12 cellular contexts compared by ENCODE assay signal in the genomic region with DNA sequence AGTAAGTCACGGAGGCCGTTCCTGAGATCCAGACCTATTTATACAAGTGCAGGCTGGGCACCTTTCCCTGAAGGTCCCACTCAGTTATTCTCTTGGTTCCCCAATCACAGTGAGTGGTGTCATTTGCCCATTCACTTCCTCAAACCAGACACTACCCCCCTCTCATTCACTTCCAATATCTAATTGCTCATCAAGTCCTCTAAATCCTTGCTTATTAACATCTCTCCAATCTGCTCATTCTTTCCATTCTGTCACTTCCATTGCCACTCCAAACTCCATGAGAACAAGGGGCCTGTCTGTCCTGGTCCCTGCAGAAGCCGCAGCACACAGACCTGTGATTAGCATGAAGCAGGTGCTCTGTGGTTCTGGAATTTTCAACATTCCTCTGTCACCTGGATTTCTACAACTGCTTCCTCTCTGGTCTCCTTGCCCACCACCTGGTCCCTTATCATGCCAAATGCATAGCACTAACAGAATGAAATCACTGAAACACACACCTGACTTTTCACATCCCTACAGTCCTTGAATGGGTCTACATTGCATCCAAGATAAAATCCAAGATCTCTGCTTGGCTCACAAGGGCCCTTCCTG. TPM values are rescaled to one million over a fixed set of nuclear protein-coding genes. Genes with fewer than 3 reads are reported as not detected.
DNase-seq lines count a peak whose midpoint lies in the region; ATAC-seq, FAIRE-seq and TF ChIP-seq lines count a peak whose summit lies in the region.
"Had no signal": no experiment of that assay in that cellular context is flagged by ENCODE, and none has a peak within 500 bp of the region (broad histone marks: within the 10 kb centered on the region; RNA-seq: fewer than 3 reads in every experiment).

No MANE protein-coding gene starts in this region.

- no peaks in the 10 kb centered on the region for H3K36me3 Mint-ChIP-seq in H9 (ENCODE audit: insufficient read depth in 1 of 3, low read depth in 3 of 3)
- H3K36me3 Mint-ChIP-seq in activated T-helper 2 cell treated with anti-CD3 and anti-CD28 coated beads, Interferon-gamma antibody, Interleukin-2, Interleukin-4, amounts not matched to agents 10 μg/mL and 5 μg/mL and 100 μg/mL, durations not matched to agents 14 hours and 24 hours and 36 hours (ENCODE audit: low read depth), result peaks cover 42% of the 10 kb centered on the region

- H3K9me3 ChIP-seq in H9 (ENCODE audit: control insufficient read depth, low read depth, low read length) (no peaks in the 10 kb centered on the region), right lobe of liver (no peaks in the 10 kb centered on the region), gastrocnemius medialis (no peaks in the 10 kb centered on the region)
- H3K9me3 ChIP-seq: Caco-2 had no signal

- H2AFZ ChIP-seq in H9 (ENCODE audit: low read length), result no peak overlapping the region

- H3K4me3 ChIP-seq in right lobe of liver, result no peak overlapping the region
- H3K4me3 ChIP-seq in gastrocnemius medialis, result no peak overlapping the region

- no peaks in the 10 kb centered on the region; the same call in 1 of the 2 replicates for H3K27me3 Mint-ChIP-seq in H9 (ENCODE audit: low read depth)
- no peaks in the 10 kb centered on the region for H3K27me3 Mint-ChIP-seq in activated T-helper 2 cell treated with anti-CD3 and anti-CD28 coated beads, Interferon-gamma antibody, Interleukin-2, Interleukin-4, amounts not matched to agents 10 μg/mL and 5 μg/mL and 100 μg/mL, durations not matched to agents 14 hours and 24 hours and 36 hours (ENCODE audit: low read depth)

- peaks cover 7 to 13% of the 10 kb centered on the region in 2 experiments for H3K4me1 Mint-ChIP-seq in H9
- peaks cover 54% of the 10 kb centered on the region for H3K4me1 Mint-ChIP-seq in activated T-helper 2 cell treated with anti-CD3 and anti-CD28 coated beads, Interferon-gamma antibody, Interleukin-2, Interleukin-4, amounts not matched to agents 10 μg/mL and 5 μg/mL and 100 μg/mL, durations not matched to agents 14 hours and 24 hours and 36 hours (ENCODE audit: low read depth)

- no peak overlapping the region for H3K4ac ChIP-seq in H9 (ENCODE audit: low read depth, low read length)

- ATAC-seq in right lobe of liver, result peak; percentile 32 to 40 (median 33)
- no peak for ATAC-seq in gastrocnemius medialis

- DNase-seq in CD1c-positive myeloid dendritic cell (ENCODE audit: extremely low spot score), result peak; percentile 81
- peak; percentile 43 for DNase-seq in H9
- no peak for DNase-seq in activated T-helper 2 cell treated with anti-CD3 and anti-CD28 coated beads, Interferon-gamma antibody, Interleukin-2, Interleukin-4, amounts not matched to agents 10 μg/mL and 5 μg/mL and 100 μg/mL, durations not matched to agents 14 hours and 24 hours and 36 hours (ENCODE audit: low spot score)
- no peak for DNase-seq in right lobe of liver
- DNase-seq in AG08396 (ENCODE audit: low spot score), result no peak
- no peak for DNase-seq in frontal cortex (ENCODE audit: low spot score in 2 of 2)
- no peak for DNase-seq in gastrocnemius medialis
- DNase-seq: Caco-2, HCEC 1CT, NCI-H187, SHP77 treated with DMSO at 0.1 percent for 48 hours had no signal

- H3K27ac ChIP-seq in H9 (ENCODE audit: insufficient read length, low read depth, low read length), result no peak overlapping the region
- H3K27ac ChIP-seq in right lobe of liver, result no peak overlapping the region
- H3K27ac ChIP-seq in gastrocnemius medialis, result no peak overlapping the region
- H3K27ac ChIP-seq: VCaP had no signal

- H3K79me2 ChIP-seq in H9 (ENCODE audit: insufficient read depth, low read length), result no peaks in the 10 kb centered on the region

- no peak overlapping the region for H4K5ac ChIP-seq in H9 (ENCODE audit: insufficient read length, low read depth, low read length)

- no peak overlapping the region for H4K8ac ChIP-seq in H9 (replicated peaks; ENCODE audit: insufficient read length, low read depth, low read length)

- in situ Hi-C loops in gastrocnemius medialis (cut with MboI; ENCODE audit: low sequenced_read_pairs in 4 of 4), result no loop called here

- no peak overlapping the region for H3K27ac Mint-ChIP-seq in H9
- peak overlapping the region; percentile 92 for H3K27ac Mint-ChIP-seq in activated T-helper 2 cell treated with anti-CD3 and anti-CD28 coated beads, Interferon-gamma antibody, Interleukin-2, Interleukin-4, amounts not matched to agents 10 μg/mL and 5 μg/mL and 100 μg/mL, durations not matched to agents 14 hours and 24 hours and 36 hours

- no peak overlapping the region for H3T11ph ChIP-seq in H9 (ENCODE audit: low read length)

- H4K91ac ChIP-seq in H9 (ENCODE audit: insufficient read length, low read depth, low read length), result no peak overlapping the region

- H2BK12ac ChIP-seq in H9 (ENCODE audit: insufficient read length, low read depth, low read length), result no peak overlapping the region

- H3K36me3 ChIP-seq in right lobe of liver (no peaks in the 10 kb centered on the region), gastrocnemius medialis (no peaks in the 10 kb centered on the region)

- no peak for TF ChIP-seq POLR2A in right lobe of liver (IDR thresholded peaks at IDR 0.05)
- TF ChIP-seq POLR2A in gastrocnemius medialis (IDR thresholded peaks at IDR 0.05), result no peak

- no peak overlapping the region for H2BK20ac ChIP-seq in H9 (ENCODE audit: low read depth, low read length, poor library complexity, severe bottlenecking)

- WGBS in H9 (ENCODE audit: extremely low coverage, insufficient read length, low lambda C conversion rate), result no CpG with 5 or more reads among the region's 3 CpGs
- WGBS in right lobe of liver (ENCODE audit: insufficient coverage, low coverage, low lambda C conversion rate, missing lambda C conversion rate), result 100% methylated on average over 1 of the region's 3 CpGs

- no peak overlapping the region for H2BK120ac ChIP-seq in H9 (ENCODE audit: low read depth, low read length, poor library complexity, severe bottlenecking)

- no peaks in the 10 kb centered on the region for H3K79me1 ChIP-seq in H9 (ENCODE audit: insufficient read depth, low read depth, low read length, poor library complexity, severe bottlenecking)

- H3K4me3 Mint-ChIP-seq in H9, result no peak overlapping the region; a peak in 1 of 5 replicates
- peak overlapping the region; percentile 3 for H3K4me3 Mint-ChIP-seq in activated T-helper 2 cell treated with anti-CD3 and anti-CD28 coated beads, Interferon-gamma antibody, Interleukin-2, Interleukin-4, amounts not matched to agents 10 μg/mL and 5 μg/mL and 100 μg/mL, durations not matched to agents 14 hours and 24 hours and 36 hours (ENCODE audit: low read depth)

- H2AK5ac ChIP-seq in H9 (ENCODE audit: insufficient read length, low read length), result no peak overlapping the region

- no peaks in the 10 kb centered on the region for H4K20me1 ChIP-seq in H9 (ENCODE audit: control insufficient read depth, insufficient read depth, insufficient read length)

- H2BK15ac ChIP-seq in H9 (ENCODE audit: low read depth, low read length), result no peak overlapping the region

- no peak overlapping the region for H2BK5ac ChIP-seq in H9 (ENCODE audit: insufficient read length, low read length)

- no peak for FAIRE-seq in frontal cortex (lab: Jason Lieb, UNC)

- H3K4me1 ChIP-seq in H9 (ENCODE audit: insufficient read depth, low read length) (no peaks in the 10 kb centered on the region; the same call in 1 of the 2 replicates), right lobe of liver (peaks cover 0 to 11% (median 2%) of the 10 kb centered on the region in 4 donors), gastrocnemius medialis (peaks cover 40 to 41% of the 10 kb centered on the region in 2 donors)
- H3K4me1 ChIP-seq: Caco-2 had no signal

- no peak overlapping the region for H3K56ac ChIP-seq in H9 (ENCODE audit: insufficient read length, low read depth, low read length)

- H3K14ac ChIP-seq in H9 (ENCODE audit: insufficient read depth, low read length), result no peak overlapping the region

- H3K9me3 Mint-ChIP-seq in H9, result peaks cover 0 to 2% of the 10 kb centered on the region in 2 experiments; a peak in 1 of 5 replicates
- H3K9me3 Mint-ChIP-seq in activated T-helper 2 cell treated with anti-CD3 and anti-CD28 coated beads, Interferon-gamma antibody, Interleukin-2, Interleukin-4, amounts not matched to agents 10 μg/mL and 5 μg/mL and 100 μg/mL, durations not matched to agents 14 hours and 24 hours and 36 hours, result peaks cover 3% of the 10 kb centered on the region

- H3K9ac ChIP-seq in H9 (ENCODE audit: extremely low read depth, insufficient read length, low read length), result no peak overlapping the region

- H3K27me3 ChIP-seq in H9 (ENCODE audit: insufficient read depth, low read length) (no peaks in the 10 kb centered on the region), right lobe of liver (no peaks in the 10 kb centered on the region), gastrocnemius medialis (no peaks in the 10 kb centered on the region)

- no peak overlapping the region for H3K4me2 ChIP-seq in H9 (ENCODE audit: insufficient read depth, insufficient read length, low read length)

- H3K23me2 ChIP-seq in H9 (ENCODE audit: insufficient read length, low read depth, low read length, poor library complexity, severe bottlenecking), result no peaks in the 10 kb centered on the region

- intact Hi-C loops in activated T-helper 2 cell treated with anti-CD3 and anti-CD28 coated beads, Interferon-gamma antibody, Interleukin-2, Interleukin-4, amounts not matched to agents 10 μg/mL and 5 μg/mL and 100 μg/mL, durations not matched to agents 14 hours and 24 hours and 36 hours (cut with micrococcal nuclease), result loop anchor here (2.0 kb wide), 1 partner anchor 15 kb away; no protein-coding TSS in a partner anchor
- intact Hi-C loops in right lobe of liver (cut with DNase I) (no loop called here), gastrocnemius medialis (cut with DNase I; ENCODE audit: low total_unique reads) (no loop called here)

- H3K18ac ChIP-seq in H9 (ENCODE audit: insufficient read length, low read depth, low read length), result no peak overlapping the region

- no peak overlapping the region for H3K23ac ChIP-seq in H9 (ENCODE audit: insufficient read length, low read depth, low read length)

- no peak for TF ChIP-seq CTCF in H9 (conservative IDR thresholded peaks at IDR 0.05)
- no peak for TF ChIP-seq CTCF in right lobe of liver (IDR thresholded peaks at IDR 0.05)
- no peak for TF ChIP-seq CTCF in gastrocnemius medialis (IDR thresholded peaks at IDR 0.05 in 4 of 5, conservative IDR thresholded peaks at IDR 0.05 in 1 of 5)

RNA-seq across cellular contexts. Expression of gene ATXN1, which starts 55.8 kb away (rescaled TPM):
- total RNA-seq in H9 (2021), result 3.0 and 5.6 TPM in 2 replicates
- total RNA-seq in activated T-helper 2 cell treated with anti-CD3 and anti-CD28 coated beads, Interferon-gamma antibody, Interleukin-2, Interleukin-4, amounts not matched to agents 10 μg/mL and 5 μg/mL and 100 μg/mL, durations not matched to agents 14 hours and 24 hours and 36 hours, result 66.5 and 69.1 TPM in 2 replicates
- total RNA-seq in right lobe of liver, result 10 to 100 TPM; 23.2 to 28.7 (median 25.0) TPM
- total RNA-seq in frontal cortex, result 52.2 TPM
- total RNA-seq in gastrocnemius medialis, result 10 to 100 TPM; 21.8 to 42.9 (median 33.1) TPM

Comparison
In these comparisons a context has a peak if more than half of its experiments do, and no peak if none do; other contexts are left out.
1. DNase-seq: peak in CD1c-positive myeloid dendritic cell (single experiment) and H9 (single experiment); none in activated T-helper 2 cell treated with anti-CD3 and anti-CD28 coated beads, Interferon-gamma antibody, Interleukin-2, Interleukin-4, amounts not matched to agents 10 μg/mL and 5 μg/mL and 100 μg/mL, durations not matched to agents 14 hours and 24 hours and 36 hours (single experiment), right lobe of liver (0 of 3), AG08396 (single experiment), frontal cortex (0 of 2) and gastrocnemius medialis (0 of 2).
2. ATAC-seq: peak in right lobe of liver (4 of 4); none in gastrocnemius medialis (0 of 2).